29 cellular contexts compared by ENCODE assay signal in genomic region chr1:168555521-168556046, GRCh38. TPM values are rescaled to one million over a fixed set of nuclear protein-coding genes. Genes with fewer than 3 reads are reported as not detected.
DNase-seq lines count a peak whose midpoint lies in the region; ATAC-seq and TF ChIP-seq lines count a peak whose summit lies in the region.
"Had no signal": no experiment of that assay in that cellular context is flagged by ENCODE, and none has a peak within 500 bp of the region (broad histone marks: within the 10 kb centered on the region; RNA-seq: fewer than 3 reads in every experiment).

No MANE protein-coding gene starts in this region.

- H3K27ac Mint-ChIP-seq in activated naive CD8-positive, alpha-beta T cell treated with anti-CD3 and anti-CD28 coated beads for 36 hours, result peak overlapping the region; percentile 87
- no peak overlapping the region for H3K27ac Mint-ChIP-seq in stimulated activated memory B cell treated with anti-CD40 and anti-IgM and Interleukin-4, amounts not matched to agents 10 μg/mL and 1 μg/mL and 100 μg/mL, for 72 hours
- H3K27ac Mint-ChIP-seq: activated T-helper 2 cell treated with anti-CD3 and anti-CD28 coated beads, Interferon-gamma antibody, Interleukin-2, Interleukin-4, amounts not matched to agents 10 μg/mL and 5 μg/mL and 100 μg/mL, durations not matched to agents 14 hours and 24 hours and 36 hours had no signal

- peaks cover 56% of the 10 kb centered on the region for H3K4me1 Mint-ChIP-seq in activated naive CD8-positive, alpha-beta T cell treated with anti-CD3 and anti-CD28 coated beads for 36 hours
- no peaks in the 10 kb centered on the region for H3K4me1 Mint-ChIP-seq in stimulated activated memory B cell treated with anti-CD40 and anti-IgM and Interleukin-4, amounts not matched to agents 10 μg/mL and 1 μg/mL and 100 μg/mL, for 72 hours

- H3K4me3 Mint-ChIP-seq in activated naive CD8-positive, alpha-beta T cell treated with anti-CD3 and anti-CD28 coated beads for 36 hours, result no peak overlapping the region
- H3K4me3 Mint-ChIP-seq in stimulated activated memory B cell treated with anti-CD40 and anti-IgM and Interleukin-4, amounts not matched to agents 10 μg/mL and 1 μg/mL and 100 μg/mL, for 72 hours, result no peak overlapping the region

- H3K4me3 ChIP-seq in DND-41 (ENCODE audit: low read depth in 1 of 2, low read length in 2 of 2), result no peak overlapping the region
- no peak overlapping the region for H3K4me3 ChIP-seq in liver (ENCODE audit: low read depth in 1 of 3, low read length in 3 of 3)
- no peak overlapping the region for H3K4me3 ChIP-seq in OCI-LY7 (ENCODE audit: low read depth, low read length, poor library complexity, severe bottlenecking)
- H3K4me3 ChIP-seq: body of pancreas, SJSA1, testis, uterus had no signal

- peaks cover 3% of the 10 kb centered on the region for H3K36me3 Mint-ChIP-seq in activated naive CD8-positive, alpha-beta T cell treated with anti-CD3 and anti-CD28 coated beads for 36 hours
- H3K36me3 Mint-ChIP-seq in stimulated activated memory B cell treated with anti-CD40 and anti-IgM and Interleukin-4, amounts not matched to agents 10 μg/mL and 1 μg/mL and 100 μg/mL, for 72 hours, result no peaks in the 10 kb centered on the region

- no peaks in the 10 kb centered on the region for H3K9me3 ChIP-seq in DND-41 (ENCODE audit: insufficient read depth, low read length, severe bottlenecking)
- no peaks in the 10 kb centered on the region for H3K9me3 ChIP-seq in liver (ENCODE audit: control insufficient read depth in 4 of 4, low read length in 3 of 4)
- no peaks in the 10 kb centered on the region for H3K9me3 ChIP-seq in OCI-LY7 (ENCODE audit: low read length)
- H3K9me3 ChIP-seq: body of pancreas, SJSA1, testis, uterus had no signal

- no peak for TF ChIP-seq CTCF in C4-2B (conservative IDR thresholded peaks at IDR 0.05)
- TF ChIP-seq CTCF in DND-41 (IDR thresholded peaks at IDR 0.05; ENCODE audit: borderline replicate concordance, extremely low read depth, low read length, poor library complexity, severe bottlenecking), result no peak
- TF ChIP-seq CTCF in liver (IDR thresholded peaks at IDR 0.05; ENCODE audit: low read depth, low read length, missing input control), result no peak
- no peak for TF ChIP-seq CTCF in OCI-LY7 (conservative IDR thresholded peaks at IDR 0.05; ENCODE audit: low read length)

- DNase-seq in DND-41 (no peak), NCI-H128 (lab: John Stamatoyannopoulos, UW; ENCODE audit: unreplicated experiment) (no peak), OCI-LY7 (ENCODE audit: low spot score) (no peak)
- DNase-seq in activated naive CD8-positive, alpha-beta T cell treated with anti-CD3 and anti-CD28 coated beads for 36 hours, result no peak
- DNase-seq: activated CD4-positive, alpha-beta T cell treated with anti-CD3 and anti-CD28 coated beads for 1 hour; body of pancreas; DMS153; glutamatergic neuron; GOT3; mesendoderm; NCI-H1048; NCI-H2029; NCI-H526 treated with DMSO at 0.1 percent for 48 hours; occipital lobe; small intestine; stimulated activated CD4-positive, alpha-beta T cell treated with anti-CD3 and anti-CD28 coated beads, Interleukin-1b, Interleukin-23, amount 100 ng/mL, for 48 hours; T-helper 1 cell; testis; uterus had no signal

- no peaks in the 10 kb centered on the region for H3K27me3 Mint-ChIP-seq in activated naive CD8-positive, alpha-beta T cell treated with anti-CD3 and anti-CD28 coated beads for 36 hours
- peaks cover 16% of the 10 kb centered on the region for H3K27me3 Mint-ChIP-seq in stimulated activated memory B cell treated with anti-CD40 and anti-IgM and Interleukin-4, amounts not matched to agents 10 μg/mL and 1 μg/mL and 100 μg/mL, for 72 hours

- H3K9ac ChIP-seq in DND-41 (ENCODE audit: low read depth, low read length), result no peak overlapping the region
- H3K9ac ChIP-seq in liver (ENCODE audit: low read depth in 1 of 2, low read length in 2 of 2), result no peak overlapping the region

- ATAC-seq in DND-41 (ENCODE audit: insufficient read depth, low read depth), result no peak
- no peak for ATAC-seq in stimulated activated memory B cell treated with anti-CD40 and anti-IgM and Interleukin-4, amounts not matched to agents 10 μg/mL and 1 μg/mL and 100 μg/mL, for 72 hours
- ATAC-seq: body of pancreas had no signal

- H3K79me2 ChIP-seq in DND-41 (ENCODE audit: insufficient read depth, low read length) (no peaks in the 10 kb centered on the region), OCI-LY7 (ENCODE audit: insufficient read depth, low read depth, low read length) (no peaks in the 10 kb centered on the region)

- H3K4me1 ChIP-seq in DND-41 (ENCODE audit: insufficient read depth, low read length), result 0 out of 2 replicates have a peak, but pooled peaks cover 2% of the 10 kb centered on the region
- H3K4me1 ChIP-seq in liver (ENCODE audit: control insufficient read depth in 4 of 4, insufficient read depth in 4 of 4, low read length in 3 of 4), result peaks cover 11 to 34% (median 14%) of the 10 kb centered on the region in 4 donors
- H3K4me1 ChIP-seq in OCI-LY7 (ENCODE audit: insufficient read depth, low read length, poor library complexity, severe bottlenecking), result no peaks in the 10 kb centered on the region
- H3K4me1 ChIP-seq: SJSA1, testis, uterus had no signal

- H3K4me2 ChIP-seq in DND-41 (ENCODE audit: insufficient read depth, low read length) (no peak overlapping the region), OCI-LY7 (ENCODE audit: low read length) (no peak overlapping the region)

- no peaks in the 10 kb centered on the region for H3K27me3 ChIP-seq in DND-41 (ENCODE audit: insufficient read depth, low read length, poor library complexity)
- H3K27me3 ChIP-seq in liver (ENCODE audit: control insufficient read depth in 4 of 4, insufficient read depth in 4 of 4, low read length in 3 of 4), result no peaks in the 10 kb centered on the region
- H3K27me3 ChIP-seq: body of pancreas, SJSA1, testis, uterus had no signal

- CTCF ChIA-PET in OCI-LY7 (lab: Charles Lee; ENCODE audit: unreplicated experiment), result no interaction called here

- H4K20me1 ChIP-seq in DND-41 (ENCODE audit: insufficient read depth, low read length) (no peaks in the 10 kb centered on the region), OCI-LY7 (ENCODE audit: insufficient read depth, low read length) (no peaks in the 10 kb centered on the region)

- BruUV-seq in OCI-LY7 (replicated peaks; lab: Mats Ljungman, UMichigan), result no TSS peak

- peak in 1 of 2 donors; percentile 12 for TF ChIP-seq RAD21 in liver (IDR thresholded peaks at IDR 0.05)

- H3K27ac ChIP-seq in C4-2B, result peak overlapping the region; percentile 38; the same call in 1 of the 2 replicates
- H3K27ac ChIP-seq in DND-41 (ENCODE audit: low read length), result no peak overlapping the region
- H3K27ac ChIP-seq in liver (ENCODE audit: low read depth in 1 of 2, low read length in 2 of 2), result peak overlapping the region; percentile 26 to 40
- no peak overlapping the region for H3K27ac ChIP-seq in OCI-LY7 (ENCODE audit: low read depth, low read length, poor library complexity, severe bottlenecking)
- H3K27ac ChIP-seq: body of pancreas, epithelial cell of prostate, SJSA1, testis, uterus had no signal

- intact Hi-C loops in OCI-LY7 (cut with micrococcal nuclease; ENCODE audit: unreplicated experiment), result no loop called here

- WGBS in liver, result 47% methylated on average over 3 of the region's 3 CpGs

- no peaks in the 10 kb centered on the region for H3K36me3 ChIP-seq in DND-41 (ENCODE audit: insufficient read depth, low read length)
- no peaks in the 10 kb centered on the region for H3K36me3 ChIP-seq in liver (ENCODE audit: control insufficient read depth in 4 of 4, insufficient read depth in 3 of 4, low read depth in 1 of 4, low read length in 3 of 4)
- no peaks in the 10 kb centered on the region for H3K36me3 ChIP-seq in OCI-LY7 (ENCODE audit: insufficient read depth, low read length)
- H3K36me3 ChIP-seq: SJSA1, uterus had no signal

- no peaks in the 10 kb centered on the region for H3K9me2 ChIP-seq in OCI-LY7 (ENCODE audit: insufficient read depth, low read length)

- POLR2A ChIA-PET in OCI-LY7 (lab: Charles Lee), result no interaction called here

- 0 out of 2 replicates have a peak overlapping the region, but pooled peaks have one; percentile 21 for H2AFZ ChIP-seq in DND-41 (ENCODE audit: low read depth, low read length)
- no peak overlapping the region for H2AFZ ChIP-seq in OCI-LY7 (ENCODE audit: low read length)

- peaks cover 1% of the 10 kb centered on the region for H3K9me3 Mint-ChIP-seq in activated naive CD8-positive, alpha-beta T cell treated with anti-CD3 and anti-CD28 coated beads for 36 hours
- H3K9me3 Mint-ChIP-seq in stimulated activated memory B cell treated with anti-CD40 and anti-IgM and Interleukin-4, amounts not matched to agents 10 μg/mL and 1 μg/mL and 100 μg/mL, for 72 hours, result no peaks in the 10 kb centered on the region

TF ChIP-seq in liver, 16 proteins besides CTCF, POLR2A, EP300 and RAD21 (continues in another document):
- TF ChIP-seq HNF4G (IDR thresholded peaks at IDR 0.05), result no peak
- TF ChIP-seq NR2F2 (IDR thresholded peaks at IDR 0.05), result no peak
- TF ChIP-seq ZBTB33 (IDR thresholded peaks at IDR 0.05), result no peak
- TF ChIP-seq FOXA1 (IDR thresholded peaks at IDR 0.05), result peak; percentile 43
- no peak for TF ChIP-seq GABPA (IDR thresholded peaks at IDR 0.05 in 1 of 2, conservative IDR thresholded peaks at IDR 0.05 in 1 of 2)
- TF ChIP-seq YY1 (IDR thresholded peaks at IDR 0.05), result peak; percentile 41
- no peak for TF ChIP-seq TAF1 (conservative IDR thresholded peaks at IDR 0.05)
- peak; percentile 29 to 66 for TF ChIP-seq HNF4A (conservative IDR thresholded peaks at IDR 0.05)

RNA-seq across cellular contexts. Expression of gene XCL2, which starts 11.8 kb away (rescaled TPM):
- 100 to 1,000 TPM; 136 to 139 TPM for total RNA-seq in activated naive CD8-positive, alpha-beta T cell treated with anti-CD3 and anti-CD28 coated beads for 36 hours
- under 1 TPM; 0.23 to 0.92 TPM for total RNA-seq in liver
- under 1 TPM; 0.48 to 0.61 TPM for polyA plus RNA-seq in liver
- not detected in 2 replicates for total RNA-seq in OCI-LY7 (2014; rRNA removed; shearing (Covaris generic))
- total RNA-seq in OCI-LY7 (2022), result not detected in 2 replicates
- total RNA-seq: body of pancreas, chondrocyte, G401, occipital lobe, renal cortical epithelial cell, RPMI7951, SJSA1, testis, uterus had no signal

RNA-seq across cellular contexts. Expression of gene XCL1, which starts 20.8 kb away (rescaled TPM):
- total RNA-seq in activated naive CD8-positive, alpha-beta T cell treated with anti-CD3 and anti-CD28 coated beads for 36 hours, result 10 to 100 TPM; 83.3 to 86.0 TPM
- under 1 TPM; 0.17 to 0.33 TPM for total RNA-seq in liver
- polyA plus RNA-seq in liver, result under 1 TPM; 0.18 to 0.26 TPM
- total RNA-seq in OCI-LY7 (2014; rRNA removed; shearing (Covaris generic)), result not detected in 2 replicates
- not detected in 2 replicates for total RNA-seq in OCI-LY7 (2022)
- total RNA-seq: body of pancreas, G401, occipital lobe, renal cortical epithelial cell, RPMI7951, SJSA1, testis had no signal

Comparison
In these comparisons a context has a peak if more than half of its experiments do, and no peak if none do; other contexts are left out.
1. H3K27ac ChIP-seq: peak in C4-2B (single experiment) and liver (2 of 2); none in DND-41 (single experiment) and OCI-LY7 (single experiment).
2. RNA of gene XCL2, which starts 11.8 kb away (total RNA-seq): 136 to 139 TPM in activated naive CD8-positive, alpha-beta T cell treated with anti-CD3 and anti-CD28 coated beads for 36 hours; 0.23 to 0.92 TPM in liver and not detected in OCI-LY7; every median in the first group is over 10 times any median in the second.
3. RNA of gene XCL1, which starts 20.8 kb away (total RNA-seq): 83.3 to 86.0 TPM in activated naive CD8-positive, alpha-beta T cell treated with anti-CD3 and anti-CD28 coated beads for 36 hours; 0.17 to 0.33 TPM in liver and not detected in OCI-LY7; every median in the first group is over 10 times any median in the second.